Comparison of ENCODE assay signal across 8 cellular contexts in the genomic region with DNA sequence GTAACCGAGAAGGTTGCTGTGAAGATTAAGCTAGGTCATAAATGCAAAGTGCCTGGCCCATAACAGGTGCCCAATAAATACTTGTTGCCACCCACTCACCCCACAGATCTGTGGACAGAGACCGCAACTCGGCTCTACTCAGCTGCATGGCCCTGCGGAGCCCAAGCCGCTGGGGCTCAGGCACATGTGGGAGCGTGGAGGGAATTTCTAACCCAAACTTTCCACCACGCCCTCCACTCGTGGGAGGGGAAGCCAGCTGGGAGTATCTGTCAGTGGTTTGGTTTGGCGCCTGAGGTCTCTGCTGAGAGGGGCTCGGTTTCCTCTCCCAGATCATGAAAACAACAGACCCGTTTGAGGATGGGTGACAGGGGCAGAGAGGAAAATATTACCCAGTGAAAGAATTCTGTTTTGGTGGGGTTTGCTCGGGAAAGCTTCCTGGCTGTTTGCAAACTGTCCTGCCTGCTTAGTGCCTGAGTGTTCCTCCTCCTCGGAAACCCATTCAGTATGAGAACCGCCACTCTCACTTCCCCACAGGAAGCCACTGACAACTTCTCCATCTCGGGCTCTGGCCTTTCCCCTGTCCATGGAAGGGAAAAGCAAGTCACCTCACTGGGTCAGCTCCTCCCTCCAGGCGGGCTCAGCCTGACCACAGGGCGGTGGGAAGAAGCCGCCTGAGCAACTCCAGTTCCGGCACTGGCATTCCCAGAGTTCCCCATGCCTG.
DNase-seq lines count a peak whose midpoint lies in the region; ATAC-seq and TF ChIP-seq lines count a peak whose summit lies in the region.

No MANE protein-coding gene starts in this region.

- H3K9me3 ChIP-seq in WERI-Rb-1 (ENCODE audit: severe bottlenecking): no peaks in the 10 kb centered on the region

- H3K4ac ChIP-seq in mesendoderm (ENCODE audit: low read depth, low read length): no peak overlapping the region

- H4K5ac ChIP-seq in mesendoderm (ENCODE audit: low read length): no peak overlapping the region

- H3K9ac ChIP-seq in mesendoderm (ENCODE audit: low read length): no peak overlapping the region

- peaks cover 76% of the 10 kb centered on the region for H3K4me1 Mint-ChIP-seq in dendritic cell treated with granulocyte-macrophage colony-stimulating factor and Interleukin-4, amounts not matched to agents 40 ng/mL and 50 ng/mL, for 4 days (ENCODE audit: low read depth)

- H3K36me3 Mint-ChIP-seq in dendritic cell treated with granulocyte-macrophage colony-stimulating factor and Interleukin-4, amounts not matched to agents 40 ng/mL and 50 ng/mL, for 4 days (ENCODE audit: low read depth): no peaks in the 10 kb centered on the region

- no peak overlapping the region for H2BK5ac ChIP-seq in mesendoderm (ENCODE audit: low read length)

- TF ChIP-seq POLR2A in erythroblast (IDR thresholded peaks at IDR 0.05; ENCODE audit: low read length): no peak

- no peaks in the 10 kb centered on the region for H3K9me3 Mint-ChIP-seq in dendritic cell treated with granulocyte-macrophage colony-stimulating factor and Interleukin-4, amounts not matched to agents 40 ng/mL and 50 ng/mL, for 4 days

- H3K4me2 ChIP-seq in mesendoderm (ENCODE audit: low read length): no peak overlapping the region

- no peak overlapping the region for H3K18ac ChIP-seq in mesendoderm (ENCODE audit: low read length)

- H3K27ac Mint-ChIP-seq in dendritic cell treated with granulocyte-macrophage colony-stimulating factor and Interleukin-4, amounts not matched to agents 40 ng/mL and 50 ng/mL, for 4 days: peak overlapping the region; percentile 87

- peak overlapping the region; percentile 73; the same call in 1 of the 2 replicates for H3K27ac ChIP-seq in WERI-Rb-1
- H3K27ac ChIP-seq in mesendoderm (ENCODE audit: low read depth, low read length): no peak overlapping the region

- H4K8ac ChIP-seq in mesendoderm (ENCODE audit: low read depth, low read length): no peak overlapping the region

- no peaks in the 10 kb centered on the region for H3K79me2 ChIP-seq in mesendoderm (ENCODE audit: control insufficient read depth, insufficient read depth, low read length)

- H3K79me1 ChIP-seq in mesendoderm (ENCODE audit: low read length): no peaks in the 10 kb centered on the region

- H3K36me3 ChIP-seq in WERI-Rb-1 (no peaks in the 10 kb centered on the region), mesendoderm (ENCODE audit: control insufficient read depth, insufficient read depth, low read length) (no peaks in the 10 kb centered on the region)

- H2BK120ac ChIP-seq in mesendoderm (ENCODE audit: low read depth, low read length): no peak overlapping the region

- intact Hi-C loops in dendritic cell treated with granulocyte-macrophage colony-stimulating factor and Interleukin-4, amounts not matched to agents 40 ng/mL and 50 ng/mL, for 4 days (cut with micrococcal nuclease): loop anchor here (5.0 kb wide), 1 partner anchor 59 kb away; no protein-coding TSS in a partner anchor

- H3K4me3 ChIP-seq in WERI-Rb-1 (ENCODE audit: low read depth, low read length) (no peak overlapping the region), mesendoderm (ENCODE audit: low read length) (no peak overlapping the region)

- H3K27me3 ChIP-seq in WERI-Rb-1 (ENCODE audit: insufficient read depth, low read depth, severe bottlenecking) (no peaks in the 10 kb centered on the region), mesendoderm (ENCODE audit: insufficient read depth, low read length, poor library complexity) (no peaks in the 10 kb centered on the region)

- no peak for TF ChIP-seq CTCF in WERI-Rb-1 (IDR thresholded peaks at IDR 0.05; ENCODE audit: low read depth, low read length)

- ATAC-seq in GM18907 (IDR thresholded peaks at IDR 0.05; ENCODE audit: unreplicated experiment): peak; percentile 93
- peak; percentile 77 for ATAC-seq in HG03108 (IDR thresholded peaks at IDR 0.05; ENCODE audit: unreplicated experiment)

- no CpG with 5 or more reads among the region's 19 CpGs for WGBS in mesendoderm (ENCODE audit: extremely low coverage, insufficient coverage, low lambda C conversion rate)

- peak overlapping the region; percentile 70 for H3K4me3 Mint-ChIP-seq in dendritic cell treated with granulocyte-macrophage colony-stimulating factor and Interleukin-4, amounts not matched to agents 40 ng/mL and 50 ng/mL, for 4 days

- DNase-seq in WERI-Rb-1 (no peak), pons (ENCODE audit: low spot score) (peak; percentile 58), superior temporal gyrus (ENCODE audit: extremely low spot score) (no peak), mesendoderm (no peak), erythroblast (lab: John Stamatoyannopoulos, UW) (no peak)

- H3K27me3 Mint-ChIP-seq in dendritic cell treated with granulocyte-macrophage colony-stimulating factor and Interleukin-4, amounts not matched to agents 40 ng/mL and 50 ng/mL, for 4 days: peaks cover 18% of the 10 kb centered on the region

- no peak overlapping the region for H3K23ac ChIP-seq in mesendoderm (ENCODE audit: low read length)

- H2BK15ac ChIP-seq in mesendoderm (replicated peaks; ENCODE audit: low read depth): no peak overlapping the region

- H2AK5ac ChIP-seq in mesendoderm (ENCODE audit: low read length): no peak overlapping the region

- no peak overlapping the region for H3K56ac ChIP-seq in mesendoderm (ENCODE audit: low read length)

- no peaks in the 10 kb centered on the region for H3K4me1 ChIP-seq in mesendoderm (ENCODE audit: control insufficient read depth, low read depth, low read length)
